In the genomic region with DNA sequence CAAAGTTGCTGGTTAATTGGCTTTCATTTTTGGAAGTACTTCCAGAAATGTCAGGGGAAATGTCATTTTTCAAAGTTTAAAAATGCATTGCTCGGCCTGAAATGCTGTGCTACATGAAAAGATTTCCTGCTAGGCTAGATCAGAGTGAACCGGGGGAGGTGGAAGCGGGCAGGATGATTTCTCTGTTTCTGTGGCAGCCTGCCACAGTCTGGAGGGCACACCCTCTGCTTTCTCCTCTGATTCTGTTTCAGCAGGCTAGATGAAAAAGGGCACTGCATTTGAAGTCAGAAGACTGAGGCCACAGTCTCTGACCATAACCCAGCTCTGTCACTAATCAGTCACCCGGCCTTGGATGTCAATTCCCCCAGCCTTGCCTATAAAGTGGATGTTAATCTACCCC, we compare ENCODE assay signal across 15 cellular contexts. TPM values are rescaled to one million over a fixed set of nuclear protein-coding genes. Genes with fewer than 3 reads are reported as not detected.
A peak's percentile ranks its signal among the peaks of the same experiment; 100 is the strongest.
DNase-seq lines count a peak whose midpoint lies in the region; ATAC-seq and TF ChIP-seq lines count a peak whose summit lies in the region.
"Had no signal": no experiment of that assay in that cellular context is flagged by ENCODE, and none has a peak within 500 bp of the region (broad histone marks: within the 10 kb centered on the region; RNA-seq: fewer than 3 reads in every experiment).

No MANE protein-coding gene starts in this region.

- H3K4me3 ChIP-seq in ACC112 (ENCODE audit: low read depth, low read length) (no peak overlapping the region), adrenal gland (no peak overlapping the region)
- no peak overlapping the region for H3K4me3 ChIP-seq in CD8-positive, alpha-beta T cell (ENCODE audit: low read depth, low read length)

- H3K36me3 ChIP-seq in ACC112 (ENCODE audit: insufficient read depth, low read length) (no peaks in the 10 kb centered on the region), adrenal gland (replicated peaks in 1 of 2) (no peaks in the 10 kb centered on the region)
- H3K36me3 ChIP-seq in CD8-positive, alpha-beta T cell (ENCODE audit: insufficient read depth, low read length): no peaks in the 10 kb centered on the region

- CTCF ChIA-PET in CD8-positive, alpha-beta T cell (lab: Charles Lee): no interaction called here

- H3K4me1 Mint-ChIP-seq in CD8-positive, alpha-beta T cell (ENCODE audit: low read depth): peaks cover 17% of the 10 kb centered on the region
- peaks cover 5% of the 10 kb centered on the region for H3K4me1 Mint-ChIP-seq in mesothelial cell of epicardium
- H3K4me1 Mint-ChIP-seq in osteocyte (ENCODE audit: unreplicated experiment): peaks cover 3% of the 10 kb centered on the region
- H3K4me1 Mint-ChIP-seq: central memory CD8-positive, alpha-beta T cell had no signal

- H3K27me3 Mint-ChIP-seq in CD8-positive, alpha-beta T cell (ENCODE audit: low read depth): peaks cover 6% of the 10 kb centered on the region
- H3K27me3 Mint-ChIP-seq in mesothelial cell of epicardium (ENCODE audit: low read depth): peaks cover 31% of the 10 kb centered on the region
- H3K27me3 Mint-ChIP-seq in osteocyte (ENCODE audit: unreplicated experiment): peaks cover 37% of the 10 kb centered on the region
- H3K27me3 Mint-ChIP-seq: activated T-helper 17 cell treated with anti-CD3 and anti-CD28 coated beads, Interleukin-2, amount 50 U/mL, for 72 hours had no signal

- no peaks in the 10 kb centered on the region for H3K9me3 Mint-ChIP-seq in CD8-positive, alpha-beta T cell
- H3K9me3 Mint-ChIP-seq in mesothelial cell of epicardium (no peaks in the 10 kb centered on the region), osteocyte (ENCODE audit: unreplicated experiment) (no peaks in the 10 kb centered on the region)
- H3K9me3 Mint-ChIP-seq: activated T-helper 17 cell treated with anti-CD3 and anti-CD28 coated beads, Interleukin-2, amount 50 U/mL, for 72 hours; central memory CD8-positive, alpha-beta T cell; stimulated activated naive CD8-positive, alpha-beta T cell treated with anti-CD3 and anti-CD28 coated beads, Interleukin-15, Interleukin-2, amounts not matched to agents 100 ng/mL and 50 ng/mL, for 24 hours; T-helper 2 cell treated with Interferon-gamma antibody and Interleukin-4, amounts not matched to agents 5 μg/mL and 100 μg/mL, for 36 hours had no signal

- H3K27ac ChIP-seq in ACC112 (ENCODE audit: low read depth, low read length): no peak overlapping the region
- no peak overlapping the region for H3K27ac ChIP-seq in CD8-positive, alpha-beta T cell (ENCODE audit: low read depth, low read length)
- H3K27ac ChIP-seq in adrenal gland: peak overlapping the region in 3 of 5 donors; percentile 2 to 65 (median 6)

- peak overlapping the region; percentile 73 for H2AFZ ChIP-seq in ACC112 (ENCODE audit: low read length, unreplicated experiment)

- H3K36me3 Mint-ChIP-seq in CD8-positive, alpha-beta T cell: no peaks in the 10 kb centered on the region
- H3K36me3 Mint-ChIP-seq in mesothelial cell of epicardium: no peaks in the 10 kb centered on the region
- no peaks in the 10 kb centered on the region for H3K36me3 Mint-ChIP-seq in osteocyte (ENCODE audit: unreplicated experiment)

- TF ChIP-seq CTCF in CD8-positive, alpha-beta T cell (IDR thresholded peaks at IDR 0.05): no peak
- no peak for TF ChIP-seq CTCF in adrenal gland (IDR thresholded peaks at IDR 0.05)
- TF ChIP-seq CTCF in mesothelial cell of epicardium (IDR thresholded peaks at IDR 0.05; ENCODE audit: unreplicated experiment): no peak
- TF ChIP-seq CTCF in osteocyte (IDR thresholded peaks at IDR 0.05): no peak

- POLR2A ChIA-PET in CD8-positive, alpha-beta T cell (lab: Charles Lee): no interaction called here

- H3K9me3 ChIP-seq in CD8-positive, alpha-beta T cell (ENCODE audit: low read length): no peaks in the 10 kb centered on the region
- no peaks in the 10 kb centered on the region for H3K9me3 ChIP-seq in adrenal gland (replicated peaks in 1 of 3)

- WGBS in adrenal gland, 4 donors: 22 to 42% (median 29%) methylated on average over 4 of the region's 4 CpGs

- TF ChIP-seq POLR2A in adrenal gland (IDR thresholded peaks at IDR 0.05): no peak

- peak overlapping the region; percentile 79 for H3K27ac Mint-ChIP-seq in CD8-positive, alpha-beta T cell
- H3K27ac Mint-ChIP-seq in mesothelial cell of epicardium (peak overlapping the region; percentile 27), osteocyte (ENCODE audit: unreplicated experiment) (no peak overlapping the region)
- H3K27ac Mint-ChIP-seq: activated T-helper 17 cell treated with anti-CD3 and anti-CD28 coated beads, Interleukin-2, amount 50 U/mL, for 72 hours; stimulated activated naive CD8-positive, alpha-beta T cell treated with anti-CD3 and anti-CD28 coated beads, Interleukin-15, Interleukin-2, amounts not matched to agents 100 ng/mL and 50 ng/mL, for 24 hours; T-helper 2 cell treated with Interferon-gamma antibody and Interleukin-4, amounts not matched to agents 5 μg/mL and 100 μg/mL, for 36 hours had no signal

- H3K4me3 Mint-ChIP-seq in CD8-positive, alpha-beta T cell: no peak overlapping the region
- H3K4me3 Mint-ChIP-seq in mesothelial cell of epicardium: no peak overlapping the region
- H3K4me3 Mint-ChIP-seq in osteocyte (ENCODE audit: unreplicated experiment): no peak overlapping the region
- H3K4me3 Mint-ChIP-seq: activated T-helper 17 cell treated with anti-CD3 and anti-CD28 coated beads, Interleukin-2, amount 50 U/mL, for 72 hours; central memory CD8-positive, alpha-beta T cell; stimulated activated naive CD8-positive, alpha-beta T cell treated with anti-CD3 and anti-CD28 coated beads, Interleukin-15, Interleukin-2, amounts not matched to agents 100 ng/mL and 50 ng/mL, for 24 hours; T-helper 2 cell treated with Interferon-gamma antibody and Interleukin-4, amounts not matched to agents 5 μg/mL and 100 μg/mL, for 36 hours had no signal

- ATAC-seq in CD8-positive, alpha-beta T cell: peak; percentile 48
- ATAC-seq in HG03432 (IDR thresholded peaks at IDR 0.05; ENCODE audit: unreplicated experiment) (no peak), GM21526 (IDR thresholded peaks at IDR 0.05; ENCODE audit: low FRiP score, unreplicated experiment) (no peak)
- ATAC-seq: activated T-helper 17 cell treated with anti-CD3 and anti-CD28 coated beads, Interleukin-2, amount 50 U/mL, for 72 hours had no signal

- H3K27me3 ChIP-seq in ACC112 (ENCODE audit: insufficient read depth, low read length): peaks cover 10% of the 10 kb centered on the region; the same call in 1 of the 2 replicates
- H3K27me3 ChIP-seq in CD8-positive, alpha-beta T cell (ENCODE audit: insufficient read depth, low read length): no peaks in the 10 kb centered on the region
- H3K27me3 ChIP-seq in adrenal gland: no peaks in the 10 kb centered on the region

- peak in 4 of 7 experiments; percentile 7 to 56 (median 28) for DNase-seq in CD8-positive, alpha-beta T cell
- DNase-seq in adrenal gland (peak; percentile 42 to 67 (median 51)), mesothelial cell of epicardium (ENCODE audit: low spot score in 2 of 2, unreplicated experiment in 2 of 2) (no peak), NCI-H526 treated with DMSO at 0.1 percent for 48 hours (lab: John Stamatoyannopoulos, UW) (no peak), osteocyte (ENCODE audit: extremely low spot score, unreplicated experiment) (no peak)
- DNase-seq: erythroblast; NCI-H2171 treated with DMSO at 0.1 percent for 48 hours; stimulated activated CD4-positive, alpha-beta T cell treated with anti-CD3 and anti-CD28 coated beads, Interleukin-4, amount 100 ng/mL, for 24 hours had no signal

- intact Hi-C loops in CD8-positive, alpha-beta T cell (cut with DNase I, micrococcal nuclease): no loop called here
- intact Hi-C loops in adrenal gland (cut with DNase I): loop anchor here (5.0 to 10.0 kb wide), 2 partner anchors 201 to 204 kb away; no protein-coding TSS in a partner anchor

- H3K79me2 ChIP-seq in ACC112 (ENCODE audit: control insufficient read depth, insufficient read depth, low read length, unreplicated experiment): no peaks in the 10 kb centered on the region

- H3K4me1 ChIP-seq in ACC112 (ENCODE audit: control insufficient read depth, insufficient read depth, low read length, unreplicated experiment) (peaks cover 5% of the 10 kb centered on the region), adrenal gland (replicated peaks in 1 of 2) (peaks cover 0 to 11% of the 10 kb centered on the region in 2 donors)
- H3K4me1 ChIP-seq in CD8-positive, alpha-beta T cell (ENCODE audit: insufficient read depth, low read length): peaks cover 18% of the 10 kb centered on the region

RNA-seq across cellular contexts. Expression of gene BARX1, which starts 56.0 kb away (rescaled TPM):
- total RNA-seq in CD8-positive, alpha-beta T cell: under 1 TPM; 0.54 to 0.78 TPM
- total RNA-seq in adrenal gland (not detected), mesothelial cell of epicardium (0.16 TPM in 1 of 3 replicates, not detected in the others), osteocyte (1.7 and 2.2 TPM in 2 replicates)
- under 1 TPM in 1 of 3 donors, not detected in 2; 0.32 TPM for polyA plus RNA-seq in adrenal gland

Comparison
In these comparisons a context has a peak if more than half of its experiments do, and no peak if none do; other contexts are left out.
1. H3K27ac ChIP-seq: peak in adrenal gland (3 of 5); none in ACC112 (single experiment) and CD8-positive, alpha-beta T cell (single experiment).
2. DNase-seq: peak in CD8-positive, alpha-beta T cell (4 of 7) and adrenal gland (7 of 7); none in mesothelial cell of epicardium (0 of 2), NCI-H526 treated with DMSO at 0.1 percent for 48 hours (single experiment) and osteocyte (single experiment).
3. intact Hi-C loops: an anchor here in adrenal gland (5.0 to 10.0 kb wide); none called in CD8-positive, alpha-beta T cell.